In genomic region chr2:149562304-149562703, GRCh38 we compare ENCODE assay signal across 8 cellular contexts. TPM values are rescaled to one million over a fixed set of nuclear protein-coding genes. Genes with fewer than 3 reads are reported as not detected.
DNase-seq lines count a peak whose midpoint lies in the region; ATAC-seq and TF ChIP-seq lines count a peak whose summit lies in the region.

No MANE protein-coding gene starts in this region.

- H4K20me1 ChIP-seq in OCI-LY1 (ENCODE audit: insufficient read depth, low read length): no peaks in the 10 kb centered on the region

- no peaks in the 10 kb centered on the region for H3K27me3 ChIP-seq in OCI-LY1 (ENCODE audit: insufficient read depth, low read length)

- peaks cover 4% of the 10 kb centered on the region for H3K27me3 Mint-ChIP-seq in activated naive CD4-positive, alpha-beta T cell treated with anti-CD3 and anti-CD28 coated beads for 36 hours (ENCODE audit: low read depth)

- H3K27ac Mint-ChIP-seq in activated naive CD4-positive, alpha-beta T cell treated with anti-CD3 and anti-CD28 coated beads for 36 hours: no peak overlapping the region

- intact Hi-C loops in activated naive CD4-positive, alpha-beta T cell treated with anti-CD3 and anti-CD28 coated beads for 36 hours (cut with micrococcal nuclease): loop anchor here (5.0 to 10.0 kb wide), 4 partner anchors 125 to 1625 kb away; no protein-coding TSS in a partner anchor

- DNase-seq in myocyte (ENCODE audit: low read depth) (peak; percentile 45), activated T-cell treated with anti-CD3 and anti-CD28 coated beads for 4 hours (no peak), hypothalamus (lab: John Stamatoyannopoulos, UW) (no peak)
- no peak for DNase-seq in activated naive CD4-positive, alpha-beta T cell treated with anti-CD3 and anti-CD28 coated beads for 36 hours

- H3K4me1 Mint-ChIP-seq in activated naive CD4-positive, alpha-beta T cell treated with anti-CD3 and anti-CD28 coated beads for 36 hours (ENCODE audit: low read depth): no peaks in the 10 kb centered on the region

- no peaks in the 10 kb centered on the region for H3F3A ChIP-seq in OCI-LY1 (ENCODE audit: insufficient read depth, low read length)

- H3K36me3 Mint-ChIP-seq in activated naive CD4-positive, alpha-beta T cell treated with anti-CD3 and anti-CD28 coated beads for 36 hours (ENCODE audit: low read depth): peaks cover 4% of the 10 kb centered on the region

- no peaks in the 10 kb centered on the region for H3K79me2 ChIP-seq in OCI-LY1 (ENCODE audit: insufficient read depth, low read length)

- H3K27ac ChIP-seq in OCI-LY1 (ENCODE audit: low read depth, low read length, poor library complexity, severe bottlenecking): peak overlapping the region; percentile 47

- peak overlapping the region; percentile 5; the same call in 1 of the 2 replicates for H2AFZ ChIP-seq in OCI-LY1 (ENCODE audit: low read length)

- H3K4me3 Mint-ChIP-seq in activated naive CD4-positive, alpha-beta T cell treated with anti-CD3 and anti-CD28 coated beads for 36 hours: no peak overlapping the region

- no peaks in the 10 kb centered on the region for H3K9me2 ChIP-seq in OCI-LY1 (ENCODE audit: low read depth, low read length)

- peak overlapping the region; percentile 54 for H3K4me2 ChIP-seq in OCI-LY1 (ENCODE audit: low read length)

- H3K9me3 ChIP-seq in OCI-LY1 (ENCODE audit: low read length): no peaks in the 10 kb centered on the region

- no peaks in the 10 kb centered on the region for H3K9me3 Mint-ChIP-seq in activated naive CD4-positive, alpha-beta T cell treated with anti-CD3 and anti-CD28 coated beads for 36 hours

- CTCF ChIA-PET in activated naive CD4-positive, alpha-beta T cell treated with anti-CD3 and anti-CD28 coated beads for 36 hours (lab: Charles Lee): interaction anchor here (1.4 to 3.6 kb wide), 4 partner anchors 10 to 544 kb away, joined by 4 to 36 read pairs (median 6); no protein-coding TSS in a partner anchor

- H3K9ac ChIP-seq in OCI-LY1 (ENCODE audit: low read length): peak overlapping the region; percentile 35; the same call in 1 of the 2 replicates

- peaks cover 28% of the 10 kb centered on the region for H3K4me1 ChIP-seq in OCI-LY1 (ENCODE audit: insufficient read depth, low read length, severe bottlenecking)

- H3K36me3 ChIP-seq in OCI-LY1 (ENCODE audit: insufficient read depth, low read length): peaks cover 7% of the 10 kb centered on the region; the same call in 1 of the 2 replicates

- ATAC-seq in GM18909 (IDR thresholded peaks at IDR 0.05; ENCODE audit: poor library complexity, unreplicated experiment) (peak; percentile 82), HG03060 (IDR thresholded peaks at IDR 0.05; ENCODE audit: low read depth, unreplicated experiment) (peak; percentile 71), HG02970 (IDR thresholded peaks at IDR 0.05; ENCODE audit: low FRiP score, unreplicated experiment) (no peak)

- no peak for TF ChIP-seq CTCF in OCI-LY1 (IDR thresholded peaks at IDR 0.05; ENCODE audit: low read length)

- H3K4me3 ChIP-seq in OCI-LY1 (ENCODE audit: low read depth, low read length, poor library complexity, severe bottlenecking): peak overlapping the region; percentile 27

RNA-seq across cellular contexts. Expression of gene MMADHC, which starts 25.3 kb away (rescaled TPM):
- total RNA-seq in myocyte: 176 and 182 TPM in 2 replicates
- polyA plus RNA-seq in myocyte (2012): 89.8 TPM
- 100 to 1,000 TPM; 142 to 143 TPM for total RNA-seq in activated naive CD4-positive, alpha-beta T cell treated with anti-CD3 and anti-CD28 coated beads for 36 hours
